In genomic region chr9:121141706-121142105, GRCh38 we compare ENCODE assay signal across 17 cellular contexts. TPM values are rescaled to one million over a fixed set of nuclear protein-coding genes. Genes with fewer than 3 reads are reported as not detected.
A peak's percentile ranks its signal among the peaks of the same experiment; 100 is the strongest.
DNase-seq lines count a peak whose midpoint lies in the region; ATAC-seq and TF ChIP-seq lines count a peak whose summit lies in the region.
"Had no signal": no experiment of that assay in that cellular context is flagged by ENCODE, and none has a peak within 500 bp of the region (broad histone marks: within the 10 kb centered on the region; RNA-seq: fewer than 3 reads in every experiment).

No MANE protein-coding gene starts in this region.

- H3K4me3 Mint-ChIP-seq in GM23338 (no peak overlapping the region), T-helper 17 cell (no peak overlapping the region), progenitor cell of endocrine pancreas (ENCODE audit: low read depth) (no peak overlapping the region)
- H3K4me3 Mint-ChIP-seq in naive thymus-derived CD4-positive, alpha-beta T cell, result no peak overlapping the region

- no peaks in the 10 kb centered on the region for H3K9me2 ChIP-seq in GM23338 (ENCODE audit: insufficient read depth)

- TF ChIP-seq CTCF in GM23338 (conservative IDR thresholded peaks at IDR 0.05; ENCODE audit: low read depth in 2 of 2) (no peak), progenitor cell of endocrine pancreas (IDR thresholded peaks at IDR 0.05; ENCODE audit: unreplicated experiment) (no peak)

- H3K27me3 Mint-ChIP-seq in GM23338 (ENCODE audit: insufficient read depth, low read depth, poor library complexity), result no peaks in the 10 kb centered on the region
- no peaks in the 10 kb centered on the region for H3K27me3 Mint-ChIP-seq in T-helper 17 cell
- H3K27me3 Mint-ChIP-seq in naive thymus-derived CD4-positive, alpha-beta T cell, result no peaks in the 10 kb centered on the region
- no peaks in the 10 kb centered on the region for H3K27me3 Mint-ChIP-seq in progenitor cell of endocrine pancreas

- intact Hi-C loops in naive thymus-derived CD4-positive, alpha-beta T cell (cut with micrococcal nuclease), result no loop called here

- H3K4me2 ChIP-seq in GM23338, result peak overlapping the region; percentile 34; the same call in 1 of the 2 replicates
- H3K4me2 ChIP-seq: BLaER1, KMS-11 had no signal

- H3K36me3 Mint-ChIP-seq in GM23338 (ENCODE audit: low read depth) (peaks cover 19% of the 10 kb centered on the region), T-helper 17 cell (ENCODE audit: low read depth) (peaks cover 27% of the 10 kb centered on the region), progenitor cell of endocrine pancreas (ENCODE audit: insufficient read depth) (peaks cover 14% of the 10 kb centered on the region)
- H3K36me3 Mint-ChIP-seq in naive thymus-derived CD4-positive, alpha-beta T cell, result peaks cover 42 to 76% (median 63%) of the 10 kb centered on the region in 5 donors

- peaks cover 6% of the 10 kb centered on the region; the same call in 1 of the 2 replicates for H3K36me3 ChIP-seq in GM23338 (ENCODE audit: insufficient read depth)
- peaks cover 22 to 89% (median 45%) of the 10 kb centered on the region in 3 experiments for H3K36me3 ChIP-seq in naive thymus-derived CD4-positive, alpha-beta T cell (ENCODE audit: control insufficient read depth in 2 of 3, insufficient read depth in 3 of 3, low read length in 3 of 3)

- no peak overlapping the region for H2AFZ ChIP-seq in GM23338

- POLR2A ChIA-PET in naive thymus-derived CD4-positive, alpha-beta T cell (lab: Charles Lee), result interaction anchor here (13.4 kb wide), 1 partner anchor 20 kb away, joined by 181 read pairs; no protein-coding TSS in a partner anchor

- no peaks in the 10 kb centered on the region for H3K9me3 ChIP-seq in T-helper 17 cell (ENCODE audit: control insufficient read depth, low read length, poor library complexity, severe bottlenecking)
- no peaks in the 10 kb centered on the region for H3K9me3 ChIP-seq in naive thymus-derived CD4-positive, alpha-beta T cell (ENCODE audit: control insufficient read depth in 2 of 3, low read length in 3 of 3)
- H3K9me3 ChIP-seq: BLaER1 had no signal

- no peak overlapping the region for H3K27ac Mint-ChIP-seq in GM23338
- peak overlapping the region; percentile 43 for H3K27ac Mint-ChIP-seq in T-helper 17 cell
- peak overlapping the region in 2 of 9 donors; percentile 69 to 82 for H3K27ac Mint-ChIP-seq in naive thymus-derived CD4-positive, alpha-beta T cell
- H3K27ac Mint-ChIP-seq in progenitor cell of endocrine pancreas, result no peak overlapping the region

- ATAC-seq in GM23338 (no peak), T-helper 17 cell (no peak), HG02973 (IDR thresholded peaks at IDR 0.05; ENCODE audit: unreplicated experiment) (no peak), esophagus mucosa (no peak), HG03045 (IDR thresholded peaks at IDR 0.05; ENCODE audit: unreplicated experiment) (no peak)
- ATAC-seq in naive thymus-derived CD4-positive, alpha-beta T cell, result no peak
- ATAC-seq: HepG2 had no signal

- H3F3A ChIP-seq in GM23338 (replicated peaks; ENCODE audit: low read depth), result no peaks in the 10 kb centered on the region

- no peak overlapping the region for H3K27ac ChIP-seq in GM23338 (ENCODE audit: low read depth)
- H3K27ac ChIP-seq in naive thymus-derived CD4-positive, alpha-beta T cell (ENCODE audit: low read depth, low read length), result peak overlapping the region; percentile 6
- H3K27ac ChIP-seq: 22Rv1, BLaER1, KMS-11 had no signal

- no peak overlapping the region for H3K4me3 ChIP-seq in GM23338
- no peak overlapping the region for H3K4me3 ChIP-seq in naive thymus-derived CD4-positive, alpha-beta T cell (ENCODE audit: low read length)
- H3K4me3 ChIP-seq: BLaER1 had no signal

- H3K27me3 ChIP-seq in GM23338 (ENCODE audit: insufficient read depth), result no peaks in the 10 kb centered on the region
- H3K27me3 ChIP-seq in naive thymus-derived CD4-positive, alpha-beta T cell (ENCODE audit: control insufficient read depth in 2 of 2, insufficient read depth in 2 of 2, low read length in 2 of 2), result no peaks in the 10 kb centered on the region
- H3K27me3 ChIP-seq: BLaER1 had no signal

- DNase-seq in A172 (ENCODE audit: low spot score) (peak; percentile 33), GM23338 (ENCODE audit: low spot score) (no peak), T-helper 17 cell (no peak), progenitor cell of endocrine pancreas (ENCODE audit: low spot score, unreplicated experiment) (no peak)
- DNase-seq in naive thymus-derived CD4-positive, alpha-beta T cell, result no peak
- DNase-seq: AML-193, Calu3, DMS 273 treated with DMSO at 0.1 percent for 48 hours, GDM1, H7 had no signal

- H3K9me3 Mint-ChIP-seq in GM23338, result no peaks in the 10 kb centered on the region
- peaks cover 0 to 1% (median 0%) of the 10 kb centered on the region in 11 donors for H3K9me3 Mint-ChIP-seq in naive thymus-derived CD4-positive, alpha-beta T cell
- H3K9me3 Mint-ChIP-seq in progenitor cell of endocrine pancreas (ENCODE audit: low read depth), result no peaks in the 10 kb centered on the region

- peaks cover 12% of the 10 kb centered on the region; the same call in 1 of the 2 replicates for H3K4me1 ChIP-seq in GM23338 (ENCODE audit: insufficient read depth)
- peaks cover 0 to 1% of the 10 kb centered on the region in 2 donors for H3K4me1 ChIP-seq in naive thymus-derived CD4-positive, alpha-beta T cell (ENCODE audit: control insufficient read depth in 2 of 2, insufficient read depth in 2 of 2, low read length in 2 of 2)
- H3K4me1 ChIP-seq: BLaER1 had no signal

- H3K79me2 ChIP-seq in GM23338 (replicated peaks; ENCODE audit: insufficient read depth), result no peaks in the 10 kb centered on the region

- CTCF ChIA-PET in naive thymus-derived CD4-positive, alpha-beta T cell (lab: Charles Lee), result no interaction called here

- H4K20me1 ChIP-seq in GM23338 (replicated peaks; ENCODE audit: insufficient read depth), result no peaks in the 10 kb centered on the region
- H4K20me1 ChIP-seq: BLaER1 had no signal

- H3K4me1 Mint-ChIP-seq in GM23338 (peaks cover 11% of the 10 kb centered on the region), T-helper 17 cell (peaks cover 16% of the 10 kb centered on the region), progenitor cell of endocrine pancreas (ENCODE audit: low read depth) (peaks cover 2% of the 10 kb centered on the region)
- peaks cover 4 to 24% (median 16%) of the 10 kb centered on the region in 7 donors for H3K4me1 Mint-ChIP-seq in naive thymus-derived CD4-positive, alpha-beta T cell

TF ChIP-seq in GM23338, 12 proteins besides CTCF, POLR2A, EP300 and RAD21 (continues in another document):
- TF ChIP-seq JUNB (IDR thresholded peaks at IDR 0.05; ENCODE audit: unreplicated experiment) (no peak), ETS1 (IDR thresholded peaks at IDR 0.05) (no peak), POLR2AphosphoS5 (IDR thresholded peaks at IDR 0.05; ENCODE audit: low read depth) (no peak), EZH2 (IDR thresholded peaks at IDR 0.05; ENCODE audit: low read depth, unreplicated experiment) (no peak), NANOG (IDR thresholded peaks at IDR 0.05; ENCODE audit: borderline replicate concordance) (no peak), EZH2phosphoT487 (IDR thresholded peaks at IDR 0.05; ENCODE audit: unreplicated experiment) (no peak), ZNF331 (CRISPR knock-in tag; IDR thresholded peaks at IDR 0.05; ENCODE audit: low read depth) (no peak), CREB1 (CRISPR knock-in tag; IDR thresholded peaks at IDR 0.05; ENCODE audit: low read depth) (no peak)

RNA-seq across cellular contexts. Expression of gene RAB14, which starts 60.0 kb away (rescaled TPM):
- 39.4 and 39.5 TPM in 2 replicates for total RNA-seq in A172 (2014; rRNA removed; shearing (Covaris generic))
- total RNA-seq in GM23338 (2014; rRNA removed; shearing (Covaris generic)), result 29.7 and 31.0 TPM in 2 replicates
- polyA plus RNA-seq in GM23338 (2016; fragmentation: Nextera tagmentation; extraction: Ambion mirVana), result 21.1 and 22.8 TPM in 2 replicates
- total RNA-seq in T-helper 17 cell, result 10 to 100 TPM; 42.1 to 49.8 TPM
- total RNA-seq in naive thymus-derived CD4-positive, alpha-beta T cell, result 10 to 100 TPM; 43.9 to 66.5 (median 60.7) TPM
- 10 to 100 TPM; 30.5 to 38.7 TPM for polyA plus RNA-seq in naive thymus-derived CD4-positive, alpha-beta T cell
- 53.7 and 55.4 TPM in 2 replicates for total RNA-seq in progenitor cell of endocrine pancreas
- total RNA-seq in esophagus mucosa, result 87.2 TPM
